20 cellular contexts compared by ENCODE assay signal in genomic region chr5:5380298-5380697, GRCh38. TPM values are rescaled to one million over a fixed set of nuclear protein-coding genes. Genes with fewer than 3 reads are reported as not detected.
DNase-seq lines count a peak whose midpoint lies in the region; ATAC-seq and TF ChIP-seq lines count a peak whose summit lies in the region.
"Had no signal": no experiment of that assay in that cellular context is flagged by ENCODE, and none has a peak within 500 bp of the region (broad histone marks: within the 10 kb centered on the region; RNA-seq: fewer than 3 reads in every experiment).

No MANE protein-coding gene starts in this region.

- H3K4me3 Mint-ChIP-seq in WTC11: no peak overlapping the region
- H3K4me3 Mint-ChIP-seq in activated T-helper 2 cell treated with anti-CD3 and anti-CD28 coated beads, Interferon-gamma antibody, Interleukin-2, Interleukin-4, amounts not matched to agents 10 μg/mL and 5 μg/mL and 100 μg/mL, durations not matched to agents 14 hours and 24 hours and 36 hours (ENCODE audit: low read depth): no peak overlapping the region
- H3K4me3 Mint-ChIP-seq: CD4-positive, alpha-beta memory T cell had no signal

- H3K9me3 ChIP-seq in mucosa of descending colon: no peaks in the 10 kb centered on the region
- H3K9me3 ChIP-seq: Peyer's patch had no signal

- CTCF ChIA-PET in WTC11 (lab: Charles Lee): no interaction called here

- no peaks in the 10 kb centered on the region for H3K4me1 ChIP-seq in mucosa of descending colon (ENCODE audit: low read depth)
- H3K4me1 ChIP-seq: A549, BLaER1, Peyer's patch had no signal

- H3K27me3 Mint-ChIP-seq in WTC11 (ENCODE audit: low read depth): no peaks in the 10 kb centered on the region
- no peaks in the 10 kb centered on the region for H3K27me3 Mint-ChIP-seq in activated T-helper 2 cell treated with anti-CD3 and anti-CD28 coated beads, Interferon-gamma antibody, Interleukin-2, Interleukin-4, amounts not matched to agents 10 μg/mL and 5 μg/mL and 100 μg/mL, durations not matched to agents 14 hours and 24 hours and 36 hours (ENCODE audit: low read depth)
- H3K27me3 Mint-ChIP-seq: CD4-positive, alpha-beta memory T cell had no signal

- peaks cover 40% of the 10 kb centered on the region for H3K4me1 Mint-ChIP-seq in WTC11
- no peaks in the 10 kb centered on the region for H3K4me1 Mint-ChIP-seq in activated T-helper 2 cell treated with anti-CD3 and anti-CD28 coated beads, Interferon-gamma antibody, Interleukin-2, Interleukin-4, amounts not matched to agents 10 μg/mL and 5 μg/mL and 100 μg/mL, durations not matched to agents 14 hours and 24 hours and 36 hours (ENCODE audit: low read depth)
- H3K4me1 Mint-ChIP-seq: CD4-positive, alpha-beta memory T cell had no signal

- no peak overlapping the region for H3K27ac Mint-ChIP-seq in WTC11
- H3K27ac Mint-ChIP-seq in activated T-helper 2 cell treated with anti-CD3 and anti-CD28 coated beads, Interferon-gamma antibody, Interleukin-2, Interleukin-4, amounts not matched to agents 10 μg/mL and 5 μg/mL and 100 μg/mL, durations not matched to agents 14 hours and 24 hours and 36 hours: no peak overlapping the region
- H3K27ac Mint-ChIP-seq: CD4-positive, alpha-beta memory T cell had no signal

- TF ChIP-seq CTCF in WTC11 (IDR thresholded peaks at IDR 0.05) (no peak), mucosa of descending colon (IDR thresholded peaks at IDR 0.05) (no peak)

- intact Hi-C loops in posterior vena cava (cut with DNase I): no loop called here
- intact Hi-C loops in mucosa of descending colon (cut with DNase I, micrococcal nuclease): no loop called here
- intact Hi-C loops in activated T-helper 2 cell treated with anti-CD3 and anti-CD28 coated beads, Interferon-gamma antibody, Interleukin-2, Interleukin-4, amounts not matched to agents 10 μg/mL and 5 μg/mL and 100 μg/mL, durations not matched to agents 14 hours and 24 hours and 36 hours (cut with micrococcal nuclease): no loop called here

- H3K9me3 Mint-ChIP-seq in WTC11: peaks cover 38% of the 10 kb centered on the region
- H3K9me3 Mint-ChIP-seq in activated T-helper 2 cell treated with anti-CD3 and anti-CD28 coated beads, Interferon-gamma antibody, Interleukin-2, Interleukin-4, amounts not matched to agents 10 μg/mL and 5 μg/mL and 100 μg/mL, durations not matched to agents 14 hours and 24 hours and 36 hours: no peaks in the 10 kb centered on the region

- no peaks in the 10 kb centered on the region for H3K36me3 ChIP-seq in mucosa of descending colon (ENCODE audit: low read depth)
- H3K36me3 ChIP-seq: BLaER1, Peyer's patch had no signal

- H3K36me3 Mint-ChIP-seq in WTC11: peaks cover 31% of the 10 kb centered on the region
- no peaks in the 10 kb centered on the region for H3K36me3 Mint-ChIP-seq in activated T-helper 2 cell treated with anti-CD3 and anti-CD28 coated beads, Interferon-gamma antibody, Interleukin-2, Interleukin-4, amounts not matched to agents 10 μg/mL and 5 μg/mL and 100 μg/mL, durations not matched to agents 14 hours and 24 hours and 36 hours (ENCODE audit: low read depth)
- H3K36me3 Mint-ChIP-seq: CD4-positive, alpha-beta memory T cell had no signal

- DNase-seq in HT1080 (ENCODE audit: low read depth) (peak; percentile 51), WTC11 (ENCODE audit: low spot score) (no peak), globus pallidus (ENCODE audit: low spot score) (peak; percentile 82), posterior vena cava (ENCODE audit: low spot score) (peak; percentile 17), mucosa of descending colon (no peak), NCI-H2196 treated with DMSO at 0.1 percent for 48 hours (lab: John Stamatoyannopoulos, UW; ENCODE audit: unreplicated experiment) (no peak), NCI-H1694 treated with DMSO at 0.1 percent for 48 hours (lab: John Stamatoyannopoulos, UW) (no peak)
- DNase-seq in activated T-helper 2 cell treated with anti-CD3 and anti-CD28 coated beads, Interferon-gamma antibody, Interleukin-2, Interleukin-4, amounts not matched to agents 10 μg/mL and 5 μg/mL and 100 μg/mL, durations not matched to agents 14 hours and 24 hours and 36 hours (ENCODE audit: low spot score): no peak
- DNase-seq: Calu3; CD4-positive, alpha-beta memory T cell; DMS53; NCI-H1417; NCI-H2029; NCI-H2171; NCI-H446; NCI-H526 treated with DMSO at 0.1 percent for 48 hours; Peyer's patch had no signal

- POLR2A ChIA-PET in WTC11 (lab: Charles Lee): no interaction called here

- ATAC-seq in WTC11: peak; percentile 50; the same call in 1 of the 2 replicates
- ATAC-seq in mucosa of descending colon: no peak
- ATAC-seq: A549, Right ventricle myocardium inferior had no signal

- H3K4me3 ChIP-seq in mucosa of descending colon: no peak overlapping the region
- H3K4me3 ChIP-seq: A549, BLaER1, Peyer's patch had no signal

TF ChIP-seq in WTC11, 78 proteins besides CTCF, POLR2A, EP300 and RAD21 (continues in another document):
- TF ChIP-seq, protein P1, sequence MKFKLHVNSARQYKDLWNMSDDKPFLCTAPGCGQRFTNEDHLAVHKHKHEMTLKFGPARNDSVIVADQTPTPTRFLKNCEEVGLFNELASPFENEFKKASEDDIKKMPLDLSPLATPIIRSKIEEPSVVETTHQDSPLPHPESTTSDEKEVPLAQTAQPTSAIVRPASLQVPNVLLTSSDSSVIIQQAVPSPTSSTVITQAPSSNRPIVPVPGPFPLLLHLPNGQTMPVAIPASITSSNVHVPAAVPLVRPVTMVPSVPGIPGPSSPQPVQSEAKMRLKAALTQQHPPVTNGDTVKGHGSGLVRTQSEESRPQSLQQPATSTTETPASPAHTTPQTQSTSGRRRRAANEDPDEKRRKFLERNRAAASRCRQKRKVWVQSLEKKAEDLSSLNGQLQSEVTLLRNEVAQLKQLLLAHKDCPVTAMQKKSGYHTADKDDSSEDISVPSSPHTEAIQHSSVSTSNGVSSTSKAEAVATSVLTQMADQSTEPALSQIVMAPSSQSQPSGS (CRISPR knock-in tag; IDR thresholded peaks at IDR 0.05; ENCODE audit: borderline replicate concordance, low read depth): no peak
- TF ChIP-seq ZNF425 (CRISPR knock-in tag; conservative IDR thresholded peaks at IDR 0.05) (no peak), ZNF423 (CRISPR knock-in tag; IDR thresholded peaks at IDR 0.05) (no peak), NFE2L1 (CRISPR knock-in tag; IDR thresholded peaks at IDR 0.05) (no peak), RORB (CRISPR knock-in tag; IDR thresholded peaks at IDR 0.05) (no peak), MYBL2 (CRISPR knock-in tag; IDR thresholded peaks at IDR 0.05) (no peak), OVOL2 (CRISPR knock-in tag; IDR thresholded peaks at IDR 0.05; ENCODE audit: borderline replicate concordance) (no peak), ZNF263 (CRISPR knock-in tag; IDR thresholded peaks at IDR 0.05; ENCODE audit: low read depth) (no peak), FOXK1 (CRISPR knock-in tag; IDR thresholded peaks at IDR 0.05) (no peak), ZBTB21 (CRISPR knock-in tag; IDR thresholded peaks at IDR 0.05; ENCODE audit: borderline replicate concordance) (no peak), NFYB (CRISPR knock-in tag; conservative IDR thresholded peaks at IDR 0.05; ENCODE audit: low read depth) (no peak), SOX15 (CRISPR knock-in tag; IDR thresholded peaks at IDR 0.05) (no peak)
- TF ChIP-seq, protein P2, sequence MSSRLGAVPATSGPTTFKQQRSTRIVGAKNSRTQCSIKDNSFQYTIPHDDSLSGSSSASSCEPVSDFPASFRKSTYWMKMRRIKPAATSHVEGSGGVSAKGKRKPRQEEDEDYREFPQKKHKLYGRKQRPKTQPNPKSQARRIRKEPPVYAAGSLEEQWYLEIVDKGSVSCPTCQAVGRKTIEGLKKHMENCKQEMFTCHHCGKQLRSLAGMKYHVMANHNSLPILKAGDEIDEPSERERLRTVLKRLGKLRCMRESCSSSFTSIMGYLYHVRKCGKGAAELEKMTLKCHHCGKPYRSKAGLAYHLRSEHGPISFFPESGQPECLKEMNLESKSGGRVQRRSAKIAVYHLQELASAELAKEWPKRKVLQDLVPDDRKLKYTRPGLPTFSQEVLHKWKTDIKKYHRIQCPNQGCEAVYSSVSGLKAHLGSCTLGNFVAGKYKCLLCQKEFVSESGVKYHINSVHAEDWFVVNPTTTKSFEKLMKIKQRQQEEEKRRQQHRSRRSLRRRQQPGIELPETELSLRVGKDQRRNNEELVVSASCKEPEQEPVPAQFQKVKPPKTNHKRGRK (CRISPR knock-in tag; IDR thresholded peaks at IDR 0.05; ENCODE audit: borderline replicate concordance): no peak

RNA-seq across cellular contexts. Expression of gene ICE1, which starts 42.2 kb away (rescaled TPM):
- 31.5 and 38.1 TPM in 2 replicates for total RNA-seq in HT1080 (2014; rRNA removed; shearing (Covaris generic))
- 17.7 and 22.2 TPM in 2 replicates for polyA plus RNA-seq in HT1080 (2015; cell fraction: cytosol; rRNA removed)
- polyA plus RNA-seq in HT1080 (2015; cell fraction: nucleus; rRNA removed): 38.4 and 39.7 TPM in 2 replicates
- total RNA-seq in WTC11 (2021) (40.7 to 48.9 TPM (median 45.3 TPM) in 3 replicates), posterior vena cava (10 to 100 TPM; 29.9 to 30.4 TPM), mucosa of descending colon (10 to 100 TPM; 16.9 to 30.7 (median 18.1) TPM)
- 31.8 and 33.9 TPM in 2 replicates for total RNA-seq in activated T-helper 2 cell treated with anti-CD3 and anti-CD28 coated beads, Interferon-gamma antibody, Interleukin-2, Interleukin-4, amounts not matched to agents 10 μg/mL and 5 μg/mL and 100 μg/mL, durations not matched to agents 14 hours and 24 hours and 36 hours

Comparison
In these comparisons a context has a peak if more than half of its experiments do, and no peak if none do; other contexts are left out.
1. DNase-seq: peak in HT1080 (single experiment), globus pallidus (single experiment) and posterior vena cava (single experiment); none in WTC11 (single experiment), mucosa of descending colon (0 of 3), NCI-H2196 treated with DMSO at 0.1 percent for 48 hours (single experiment), NCI-H1694 treated with DMSO at 0.1 percent for 48 hours (single experiment) and activated T-helper 2 cell treated with anti-CD3 and anti-CD28 coated beads, Interferon-gamma antibody, Interleukin-2, Interleukin-4, amounts not matched to agents 10 μg/mL and 5 μg/mL and 100 μg/mL, durations not matched to agents 14 hours and 24 hours and 36 hours (single experiment).